Comparison of ENCODE assay signal across 8 cellular contexts in the genomic region with DNA sequence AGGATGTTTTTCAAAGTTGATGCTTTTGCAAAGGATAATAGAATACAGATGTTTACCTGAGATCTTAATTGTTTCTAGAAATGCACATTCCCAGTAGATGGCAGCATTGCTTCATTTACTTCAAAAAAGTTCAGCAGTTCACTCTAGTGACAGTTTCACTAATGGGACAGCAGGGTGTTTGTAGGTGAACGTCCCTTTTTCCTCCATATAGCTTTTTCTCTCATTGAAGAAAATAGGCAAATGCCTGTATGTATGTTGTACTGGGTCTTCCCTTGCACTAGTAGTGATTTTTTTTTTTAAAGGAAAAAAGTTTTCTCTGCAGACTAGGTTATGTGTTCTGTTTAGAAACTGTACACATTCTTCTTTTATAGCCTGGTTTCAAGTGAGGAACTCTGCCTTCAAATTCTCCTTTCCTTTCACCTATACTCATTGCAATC.
DNase-seq lines count a peak whose midpoint lies in the region; ATAC-seq and TF ChIP-seq lines count a peak whose summit lies in the region.

No MANE protein-coding gene starts in this region.

- no peaks in the 10 kb centered on the region for H3K27me3 Mint-ChIP-seq in GM23338 (ENCODE audit: insufficient read depth, low read depth, poor library complexity)
- H3K27me3 Mint-ChIP-seq in osteocyte (ENCODE audit: unreplicated experiment), result peaks cover 25% of the 10 kb centered on the region

- H3K27ac Mint-ChIP-seq in GM23338 (no peak overlapping the region), osteocyte (ENCODE audit: unreplicated experiment) (no peak overlapping the region)

- H2AFZ ChIP-seq in DND-41 (ENCODE audit: low read depth, low read length) (peak overlapping the region; percentile 63; the same call in 1 of the 2 replicates), GM23338 (no peak overlapping the region), fibroblast of lung (ENCODE audit: low read length) (no peak overlapping the region)

- H3K9me3 ChIP-seq in DND-41 (ENCODE audit: insufficient read depth, low read length, severe bottlenecking) (no peaks in the 10 kb centered on the region), fibroblast of lung (ENCODE audit: control insufficient read depth, insufficient read depth, low read depth, low read length) (no peaks in the 10 kb centered on the region)

- H3K4me3 Mint-ChIP-seq in GM23338 (no peak overlapping the region), osteocyte (ENCODE audit: unreplicated experiment) (no peak overlapping the region)

- intact Hi-C loops in posterior cingulate gyrus (cut with DNase I), result loop anchor here (2.0 to 5.0 kb wide), 2 partner anchors 512 to 1633 kb away; no protein-coding TSS in a partner anchor

- H3K4me2 ChIP-seq in DND-41 (ENCODE audit: insufficient read depth, low read length) (peak overlapping the region; percentile 34; the same call in 1 of the 2 replicates), GM23338 (no peak overlapping the region), fibroblast of lung (ENCODE audit: extremely low read depth, insufficient read depth, low read length) (no peak overlapping the region)

- TF ChIP-seq CTCF in DND-41 (IDR thresholded peaks at IDR 0.05; ENCODE audit: borderline replicate concordance, extremely low read depth, low read length, poor library complexity, severe bottlenecking) (peak; percentile 83), GM23338 (conservative IDR thresholded peaks at IDR 0.05; ENCODE audit: low read depth in 2 of 2) (peak; percentile 75 to 79), fibroblast of lung (conservative IDR thresholded peaks at IDR 0.05 in 1 of 2, IDR thresholded peaks at IDR 0.05 in 1 of 2; ENCODE audit: low read depth in 1 of 2, low read length in 2 of 2) (peak; percentile 58 to 59), osteocyte (IDR thresholded peaks at IDR 0.05) (peak; percentile 77)

- H3K36me3 ChIP-seq in DND-41 (ENCODE audit: insufficient read depth, low read length) (no peaks in the 10 kb centered on the region), GM23338 (ENCODE audit: insufficient read depth) (no peaks in the 10 kb centered on the region), fibroblast of lung (ENCODE audit: control insufficient read depth, insufficient read depth, low read length) (no peaks in the 10 kb centered on the region)

- H3K27ac ChIP-seq in DND-41 (ENCODE audit: low read length) (no peak overlapping the region), GM23338 (ENCODE audit: low read depth) (no peak overlapping the region), fibroblast of lung (ENCODE audit: insufficient read depth, low read length) (no peak overlapping the region)

- no peaks in the 10 kb centered on the region for H3K9me3 Mint-ChIP-seq in GM23338
- H3K9me3 Mint-ChIP-seq in osteocyte (ENCODE audit: unreplicated experiment), result no peaks in the 10 kb centered on the region

- H3K36me3 Mint-ChIP-seq in GM23338 (ENCODE audit: low read depth) (no peaks in the 10 kb centered on the region), osteocyte (ENCODE audit: unreplicated experiment) (no peaks in the 10 kb centered on the region)

- H3K4me1 ChIP-seq in DND-41 (ENCODE audit: insufficient read depth, low read length) (peaks cover 4% of the 10 kb centered on the region), GM23338 (ENCODE audit: insufficient read depth) (no peaks in the 10 kb centered on the region), fibroblast of lung (ENCODE audit: control insufficient read depth, extremely low read depth, insufficient read depth, low read length) (no peaks in the 10 kb centered on the region)

- H3K9ac ChIP-seq in DND-41 (ENCODE audit: low read depth, low read length), result no peak overlapping the region
- no peak overlapping the region for H3K9ac ChIP-seq in fibroblast of lung (ENCODE audit: insufficient read depth, low read length)

- no peaks in the 10 kb centered on the region for H3K9me2 ChIP-seq in GM23338 (ENCODE audit: insufficient read depth)

- H4K20me1 ChIP-seq in DND-41 (ENCODE audit: insufficient read depth, low read length), result no peaks in the 10 kb centered on the region
- no peaks in the 10 kb centered on the region for H4K20me1 ChIP-seq in GM23338 (replicated peaks; ENCODE audit: insufficient read depth)
- H4K20me1 ChIP-seq in fibroblast of lung (ENCODE audit: control insufficient read depth, extremely low read depth, insufficient read depth, low read length), result no peaks in the 10 kb centered on the region

- H3K4me1 Mint-ChIP-seq in GM23338 (no peaks in the 10 kb centered on the region), osteocyte (ENCODE audit: unreplicated experiment) (no peaks in the 10 kb centered on the region)

- no peaks in the 10 kb centered on the region for H3K27me3 ChIP-seq in DND-41 (ENCODE audit: insufficient read depth, low read length, poor library complexity)
- H3K27me3 ChIP-seq in GM23338 (ENCODE audit: insufficient read depth), result no peaks in the 10 kb centered on the region
- H3K27me3 ChIP-seq in fibroblast of lung (ENCODE audit: control insufficient read depth, insufficient read depth, low read length), result peaks cover 4% of the 10 kb centered on the region

- no peaks in the 10 kb centered on the region for H3K79me2 ChIP-seq in DND-41 (ENCODE audit: insufficient read depth, low read length)
- no peaks in the 10 kb centered on the region for H3K79me2 ChIP-seq in GM23338 (replicated peaks; ENCODE audit: insufficient read depth)
- H3K79me2 ChIP-seq in fibroblast of lung (ENCODE audit: control insufficient read depth, insufficient read depth, low read length), result no peaks in the 10 kb centered on the region

- H3K4me3 ChIP-seq in DND-41 (ENCODE audit: low read depth in 1 of 2, low read length in 2 of 2) (no peak overlapping the region), GM23338 (no peak overlapping the region), fibroblast of lung (replicated peaks in 1 of 4; ENCODE audit: control extremely low read depth in 1 of 4, insufficient read depth in 1 of 4, low read depth in 3 of 4, low read length in 4 of 4) (no peak overlapping the region)

- peak; percentile 91 for ATAC-seq in DND-41 (ENCODE audit: insufficient read depth, low read depth)
- ATAC-seq in GM23338, result peak; percentile 69

- H3F3A ChIP-seq in GM23338 (replicated peaks; ENCODE audit: low read depth), result no peaks in the 10 kb centered on the region

- DNase-seq in A172 (ENCODE audit: low spot score), result peak; percentile 49
- peak; percentile 28 for DNase-seq in DND-41
- DNase-seq in GM23338 (ENCODE audit: low spot score), result peak; percentile 81
- peak; percentile 63 for DNase-seq in M059J (ENCODE audit: low read depth)
- DNase-seq in SW480 (ENCODE audit: low spot score), result peak; percentile 72
- DNase-seq in fibroblast of lung (ENCODE audit: low read depth in 2 of 2), result peak; percentile 41 to 71
- no peak for DNase-seq in osteocyte (ENCODE audit: extremely low spot score, unreplicated experiment)
- DNase-seq in posterior cingulate gyrus, result no peak

TF ChIP-seq in GM23338, 12 proteins besides CTCF, POLR2A, EP300 and RAD21 (continues in another document):
- TF ChIP-seq EZH2 (IDR thresholded peaks at IDR 0.05; ENCODE audit: low read depth, unreplicated experiment), result no peak

Comparison
In these comparisons a context has a peak if more than half of its experiments do, and no peak if none do; other contexts are left out.
1. DNase-seq: peak in A172 (single experiment), DND-41 (single experiment), GM23338 (single experiment), M059J (single experiment), SW480 (single experiment) and fibroblast of lung (2 of 2); none in osteocyte (single experiment) and posterior cingulate gyrus (0 of 10).
2. Peak in every context shown above with its lines, with median percentiles within 50 percentile points of each other: CTCF ChIP-seq.